In genomic region chr2:10493636-10494281, GRCh38 we compare ENCODE assay signal across 9 cellular contexts. TPM values are rescaled to one million over a fixed set of nuclear protein-coding genes. Genes with fewer than 3 reads are reported as not detected.
A peak's percentile ranks its signal among the peaks of the same experiment; 100 is the strongest.
DNase-seq lines count a peak whose midpoint lies in the region; ATAC-seq and TF ChIP-seq lines count a peak whose summit lies in the region.
"Had no signal": no experiment of that assay in that cellular context is flagged by ENCODE, and none has a peak within 500 bp of the region (broad histone marks: within the 10 kb centered on the region; RNA-seq: fewer than 3 reads in every experiment).

No MANE protein-coding gene starts in this region.

- peak overlapping the region; percentile 53 for H3K27ac Mint-ChIP-seq in stimulated activated memory B cell treated with anti-CD40 and anti-IgM and Interleukin-4, amounts not matched to agents 10 μg/mL and 1 μg/mL and 100 μg/mL, for 72 hours

- H3K4me1 ChIP-seq in Panc1 (ENCODE audit: control insufficient read depth, insufficient read depth, low read length): peaks cover 5% of the 10 kb centered on the region; the same call in 1 of the 2 replicates

- intact Hi-C loops in Panc1 (cut with micrococcal nuclease; ENCODE audit: unreplicated experiment) (no loop called here), lower leg skin (cut with DNase I; ENCODE audit: low total_unique reads) (no loop called here)

- CTCF ChIA-PET in Panc1 (lab: Charles Lee): no interaction called here

- 48 to 56% methylated on average over 22 of the region's 22 CpGs for WGBS in lower leg skin, 2 donors

- H3K9me3 Mint-ChIP-seq in stimulated activated memory B cell treated with anti-CD40 and anti-IgM and Interleukin-4, amounts not matched to agents 10 μg/mL and 1 μg/mL and 100 μg/mL, for 72 hours: peaks cover 3% of the 10 kb centered on the region

- H3K4me1 Mint-ChIP-seq in stimulated activated memory B cell treated with anti-CD40 and anti-IgM and Interleukin-4, amounts not matched to agents 10 μg/mL and 1 μg/mL and 100 μg/mL, for 72 hours: peaks cover 29% of the 10 kb centered on the region

- H3K36me3 ChIP-seq in Panc1 (ENCODE audit: control insufficient read depth, insufficient read depth, low read length): no peaks in the 10 kb centered on the region
- H3K36me3 ChIP-seq: tibial artery had no signal

- H3K4me3 ChIP-seq in Panc1 (ENCODE audit: low read depth in 2 of 2, low read length in 2 of 2): no peak overlapping the region; a peak in 1 of 4 replicates
- H3K4me3 ChIP-seq in lower leg skin (ENCODE audit: low read depth, poor library complexity, severe bottlenecking): no peak overlapping the region
- H3K4me3 ChIP-seq: tibial artery had no signal

- peak; percentile 98 for ATAC-seq in GM18511 (IDR thresholded peaks at IDR 0.05; ENCODE audit: unreplicated experiment)
- ATAC-seq in HG02884 (IDR thresholded peaks at IDR 0.05; ENCODE audit: unreplicated experiment): peak; percentile 75
- peak; percentile 80 for ATAC-seq in Panc1
- ATAC-seq in stimulated activated memory B cell treated with anti-CD40 and anti-IgM and Interleukin-4, amounts not matched to agents 10 μg/mL and 1 μg/mL and 100 μg/mL, for 72 hours: peak; percentile 98

- TF ChIP-seq POLR2A in lower leg skin (IDR thresholded peaks at IDR 0.05): no peak

- peaks cover 6% of the 10 kb centered on the region for H3K36me3 Mint-ChIP-seq in stimulated activated memory B cell treated with anti-CD40 and anti-IgM and Interleukin-4, amounts not matched to agents 10 μg/mL and 1 μg/mL and 100 μg/mL, for 72 hours

- POLR2A ChIA-PET in Panc1 (lab: Charles Lee): interaction anchor here (0.6 kb wide), 1 partner anchor 86 kb away, joined by 3 read pairs; no protein-coding TSS in a partner anchor

- no peaks in the 10 kb centered on the region for H3K27me3 ChIP-seq in Panc1 (ENCODE audit: control insufficient read depth, insufficient read depth, low read length)

- in situ Hi-C loops in Panc1 (cut with HindIII; ENCODE audit: low pct_unique_long_range_greater_than_20kb, low sequenced_read_pairs): no loop called here

- DNase-seq in Panc1 (ENCODE audit: low read depth, low spot score) (peak; percentile 88), lower leg skin (ENCODE audit: low spot score in 2 of 2) (peak; percentile 69 to 89), NCI-H2227 treated with DMSO at 0.1 percent for 48 hours (lab: John Stamatoyannopoulos, UW) (no peak), NCI-H1694 (lab: John Stamatoyannopoulos, UW) (no peak)
- DNase-seq in activated T-helper 9 cell treated with anti-CD3 and anti-CD28 coated beads, Interleukin-2, amount 50 U/mL, for 16 hours (ENCODE audit: low read depth): peak; percentile 73

- H3K27me3 Mint-ChIP-seq in stimulated activated memory B cell treated with anti-CD40 and anti-IgM and Interleukin-4, amounts not matched to agents 10 μg/mL and 1 μg/mL and 100 μg/mL, for 72 hours: peaks cover 27% of the 10 kb centered on the region

- TF ChIP-seq CTCF in Panc1 (IDR thresholded peaks at IDR 0.05) (no peak), lower leg skin (IDR thresholded peaks at IDR 0.05) (no peak)

- no peak overlapping the region for H3K4me3 Mint-ChIP-seq in stimulated activated memory B cell treated with anti-CD40 and anti-IgM and Interleukin-4, amounts not matched to agents 10 μg/mL and 1 μg/mL and 100 μg/mL, for 72 hours

- H3K27ac ChIP-seq in Panc1 (ENCODE audit: low read length): no peak overlapping the region
- H3K27ac ChIP-seq: tibial artery had no signal

- no TSS peak for BruUV-seq in Panc1 (replicated peaks; lab: Mats Ljungman, UMichigan)

- H3K9me3 ChIP-seq in Panc1 (ENCODE audit: control insufficient read depth, insufficient read depth, low read depth, low read length): no peaks in the 10 kb centered on the region
- H3K9me3 ChIP-seq: tibial artery had no signal

RNA-seq across cellular contexts. Expression of gene ODC1, which starts 45.6 kb away (rescaled TPM):
- total RNA-seq in Panc1 (2021; ENCODE audit: unreplicated experiment): 159 TPM
- 135 TPM for polyA plus RNA-seq in Panc1 (2012; ENCODE audit: insufficient read length)
- total RNA-seq in lower leg skin: 10 to 100 TPM; 11.5 to 19.7 (median 17.8) TPM

Comparison
In these comparisons a context has a peak if more than half of its experiments do, and no peak if none do; other contexts are left out.
1. DNase-seq: peak in Panc1 (single experiment), activated T-helper 9 cell treated with anti-CD3 and anti-CD28 coated beads, Interleukin-2, amount 50 U/mL, for 16 hours (single experiment) and lower leg skin (2 of 2); none in NCI-H2227 treated with DMSO at 0.1 percent for 48 hours (single experiment) and NCI-H1694 (single experiment).
2. Peak in every context shown above with its lines, with median percentiles within 50 percentile points of each other: ATAC-seq.